ENCODE assay signal across 8 cellular contexts in genomic region chr11:128734439-128735224, GRCh38. TPM values are rescaled to one million over a fixed set of nuclear protein-coding genes. Genes with fewer than 3 reads are reported as not detected.
DNase-seq lines count a peak whose midpoint lies in the region; ATAC-seq and TF ChIP-seq lines count a peak whose summit lies in the region.

No MANE protein-coding gene starts in this region.

- BruUV-seq in IMR-90 (replicated peaks; lab: Mats Ljungman, UMichigan), result no TSS peak

- H2AK5ac ChIP-seq in IMR-90 (ENCODE audit: low read depth, low read length), result peak overlapping the region; percentile 20; the same call in 1 of the 2 replicates

- intact Hi-C loops in IMR-90 (cut with micrococcal nuclease) (no loop called here), aorta (cut with DNase I) (no loop called here)

- no peak overlapping the region for H4K91ac ChIP-seq in IMR-90 (ENCODE audit: insufficient read depth, low read depth, low read length)

- H3K27me3 ChIP-seq in IMR-90 (ENCODE audit: control insufficient read depth, insufficient read depth, low read length) (no peaks in the 10 kb centered on the region), aorta (ENCODE audit: control insufficient read depth in 1 of 2, insufficient read depth in 2 of 2, low read length in 1 of 2) (no peaks in the 10 kb centered on the region)

- no peak for TF ChIP-seq CTCF in IMR-90 (conservative IDR thresholded peaks at IDR 0.05; ENCODE audit: low read depth, low read length)

- H2BK20ac ChIP-seq in IMR-90 (ENCODE audit: low read depth, low read length), result no peak overlapping the region

- POLR2A ChIA-PET in IMR-90 (lab: Charles Lee; ENCODE audit: unreplicated experiment), result no interaction called here

- dilution Hi-C loops in IMR-90 (cut with HindIII; ENCODE audit: low sequenced_read_pairs, unreplicated experiment), result no loop called here

- no peaks in the 10 kb centered on the region for H4K20me1 ChIP-seq in IMR-90 (ENCODE audit: insufficient read depth, low read length)

- H3K79me1 ChIP-seq in IMR-90 (ENCODE audit: low read depth in 1 of 2, low read length in 2 of 2), result peaks cover 20 to 40% of the 10 kb centered on the region in 2 experiments

- no peak overlapping the region for H3K4ac ChIP-seq in IMR-90 (ENCODE audit: low read depth, low read length)

- peak overlapping the region; percentile 6; the same call in 1 of the 2 replicates for H3K14ac ChIP-seq in IMR-90 (replicated peaks; ENCODE audit: low read depth, low read length)

- peak overlapping the region; percentile 23; the same call in 1 of the 2 replicates for H3K18ac ChIP-seq in IMR-90 (ENCODE audit: low read depth, low read length)

- TF ChIP-seq POLR2A in IMR-90 (IDR thresholded peaks at IDR 0.05; ENCODE audit: low read depth, low read length), result no peak

- no peak overlapping the region for H2AFZ ChIP-seq in IMR-90 (replicated peaks; ENCODE audit: low read length, poor library complexity)

- no peak overlapping the region for H4K5ac ChIP-seq in IMR-90 (ENCODE audit: low read depth, low read length)

- no peak for TF ChIP-seq RAD21 in IMR-90 (IDR thresholded peaks at IDR 0.05; ENCODE audit: low read length)

- peak; percentile 73 for DNase-seq in Ammon's horn (ENCODE audit: low spot score)
- no peak for DNase-seq in IMR-90
- DNase-seq in globus pallidus (ENCODE audit: low spot score), result peak; percentile 60
- peak in 1 of 2 donors; percentile 84 for DNase-seq in aorta
- no peak for DNase-seq in NCI-H748 treated with DMSO at 0.1 percent for 48 hours (lab: John Stamatoyannopoulos, UW)
- no peak for DNase-seq in NCI-H1092 treated with DMSO at 0.1 percent for 48 hours (lab: John Stamatoyannopoulos, UW)
- DNase-seq in OCI-M1 (lab: John Stamatoyannopoulos, UW), result no peak

- H2BK5ac ChIP-seq in IMR-90 (ENCODE audit: low read depth, low read length, poor library complexity, severe bottlenecking), result no peak overlapping the region

- H3K56ac ChIP-seq in IMR-90 (ENCODE audit: extremely low read depth, insufficient read depth, low read length), result no peak overlapping the region

- no peak overlapping the region for H3K27ac ChIP-seq in IMR-90 (ENCODE audit: insufficient read depth, low read length)
- H3K27ac ChIP-seq in aorta (ENCODE audit: low read depth in 1 of 2, low read length in 2 of 2), result no peak overlapping the region

- no peaks in the 10 kb centered on the region for H3K36me3 ChIP-seq in IMR-90 (ENCODE audit: control insufficient read depth, insufficient read depth, low read length)
- no peaks in the 10 kb centered on the region for H3K36me3 ChIP-seq in aorta (ENCODE audit: control insufficient read depth in 1 of 2, insufficient read depth in 2 of 2, low read length in 1 of 2)

- ATAC-seq in GM21367 (IDR thresholded peaks at IDR 0.05; ENCODE audit: unreplicated experiment) (peak; percentile 17), IMR-90 (ENCODE audit: low read depth) (no peak), aorta (ENCODE audit: low FRiP score) (peak; percentile 16)

- H3K9me3 ChIP-seq in IMR-90 (ENCODE audit: control insufficient read depth, insufficient read depth, low read length), result no peaks in the 10 kb centered on the region
- H3K9me3 ChIP-seq in aorta (ENCODE audit: control insufficient read depth, low read length), result no peaks in the 10 kb centered on the region

- H2BK15ac ChIP-seq in IMR-90 (ENCODE audit: low read depth, low read length), result no peak overlapping the region

- WGBS in IMR-90 (ENCODE audit: extremely low coverage in 2 of 2, insufficient read length in 1 of 2), 2 experiments, result no CpG with 5 or more reads among the region's 13 CpGs
- 75 to 81% methylated on average over 13 of the region's 13 CpGs for WGBS in aorta, 2 donors

- peaks cover 10% of the 10 kb centered on the region for H3K9me1 ChIP-seq in IMR-90 (ENCODE audit: insufficient read depth, low read length)

- in situ Hi-C loops in IMR-90 (cut with MboI; ENCODE audit: low sequenced_read_pairs), result no loop called here

- H3K23ac ChIP-seq in IMR-90 (ENCODE audit: low read depth, low read length), result peak overlapping the region; percentile 7; the same call in 1 of the 2 replicates

- H3K4me3 ChIP-seq in IMR-90 (ENCODE audit: insufficient read depth, low read depth, low read length), result no peak overlapping the region
- no peak overlapping the region for H3K4me3 ChIP-seq in aorta (ENCODE audit: low read length in 2 of 2)

- no peak overlapping the region for H2BK120ac ChIP-seq in IMR-90 (ENCODE audit: low read depth, low read length)

- H3K4me1 ChIP-seq in IMR-90 (ENCODE audit: control insufficient read depth, insufficient read depth, low read length) (peaks cover 6% of the 10 kb centered on the region), aorta (ENCODE audit: control insufficient read depth in 1 of 2, insufficient read depth in 2 of 2, low read length in 2 of 2) (no peaks in the 10 kb centered on the region)

- H3K9ac ChIP-seq in IMR-90 (ENCODE audit: low read depth, low read length), result no peak overlapping the region

- CTCF ChIA-PET in IMR-90 (lab: Yijun Ruan, JAX), result no interaction called here

- 0 out of 4 replicates have a peak overlapping the region, but pooled peaks of 1 of the 2 experiments have one; percentile 3 for H4K8ac ChIP-seq in IMR-90 (ENCODE audit: low read depth in 2 of 2, low read length in 2 of 2)

- H2AK9ac ChIP-seq in IMR-90 (replicated peaks; ENCODE audit: low read depth, low read length, poor library complexity), result no peak overlapping the region

- H3K4me2 ChIP-seq in IMR-90 (ENCODE audit: low read depth, low read length), result no peak overlapping the region

TF ChIP-seq in IMR-90, 13 proteins besides CTCF, POLR2A, EP300 and RAD21:
- no peak for TF ChIP-seq NFE2L2 (IDR thresholded peaks at IDR 0.05; ENCODE audit: low read depth, low read length)
- TF ChIP-seq, protein P1, sequence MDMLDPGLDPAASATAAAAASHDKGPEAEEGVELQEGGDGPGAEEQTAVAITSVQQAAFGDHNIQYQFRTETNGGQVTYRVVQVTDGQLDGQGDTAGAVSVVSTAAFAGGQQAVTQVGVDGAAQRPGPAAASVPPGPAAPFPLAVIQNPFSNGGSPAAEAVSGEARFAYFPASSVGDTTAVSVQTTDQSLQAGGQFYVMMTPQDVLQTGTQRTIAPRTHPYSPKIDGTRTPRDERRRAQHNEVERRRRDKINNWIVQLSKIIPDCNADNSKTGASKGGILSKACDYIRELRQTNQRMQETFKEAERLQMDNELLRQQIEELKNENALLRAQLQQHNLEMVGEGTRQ (IDR thresholded peaks at IDR 0.05; ENCODE audit: low read depth, low read length), result no peak
- TF ChIP-seq MXI1 (IDR thresholded peaks at IDR 0.05; ENCODE audit: borderline replicate concordance, low read depth, low read length), result no peak
- TF ChIP-seq FOS (IDR thresholded peaks at IDR 0.05; ENCODE audit: low read depth, low read length), result no peak
- no peak for TF ChIP-seq CEBPB (IDR thresholded peaks at IDR 0.05; ENCODE audit: low read depth, low read length)
- no peak for TF ChIP-seq SMC3 (IDR thresholded peaks at IDR 0.05; ENCODE audit: low read depth, low read length)
- no peak for TF ChIP-seq RFX5 (IDR thresholded peaks at IDR 0.05; ENCODE audit: low read depth, low read length)
- TF ChIP-seq MAZ (IDR thresholded peaks at IDR 0.05; ENCODE audit: borderline replicate concordance, low read depth, low read length), result no peak
- no peak for TF ChIP-seq CHD1 (IDR thresholded peaks at IDR 0.05; ENCODE audit: low read depth, low read length)
- no peak for TF ChIP-seq ELK1 (IDR thresholded peaks at IDR 0.05; ENCODE audit: borderline replicate concordance, low read depth, low read length)
- no peak for TF ChIP-seq BHLHE40 (IDR thresholded peaks at IDR 0.05; ENCODE audit: low read depth, low read length)
- no peak for TF ChIP-seq MAFK (IDR thresholded peaks at IDR 0.05; ENCODE audit: low read depth, low read length)

RNA-seq across cellular contexts. Expression of gene FLI1, which starts 40.8 kb away (rescaled TPM):
- total RNA-seq in IMR-90 (2012; rRNA removed) (11.5 and 13.3 TPM in 2 replicates), aorta (10 to 100 TPM; 32.5 to 65.0 TPM)
- polyA plus RNA-seq in IMR-90 (2012; rRNA removed) (14.2 and 20.9 TPM in 2 replicates), aorta (1 to 10 TPM; 4.1 to 5.5 TPM)
- 3.5 and 8.3 TPM in 2 replicates for polyA plus RNA-seq in IMR-90 (2012; cell fraction: cytosol; rRNA removed)
- polyA plus RNA-seq in IMR-90 (2012; cell fraction: nucleus; rRNA removed; ENCODE audit: low replicate concordance), result 12.1 and 15.7 TPM in 2 replicates

Comparison
In these comparisons a context has a peak if more than half of its experiments do, and no peak if none do; other contexts are left out.
1. DNase-seq: peak in Ammon's horn (single experiment) and globus pallidus (single experiment); none in IMR-90 (single experiment), NCI-H748 treated with DMSO at 0.1 percent for 48 hours (single experiment), NCI-H1092 treated with DMSO at 0.1 percent for 48 hours (single experiment) and OCI-M1 (single experiment).